Comparison of ENCODE assay signal across 15 cellular contexts in the genomic region with DNA sequence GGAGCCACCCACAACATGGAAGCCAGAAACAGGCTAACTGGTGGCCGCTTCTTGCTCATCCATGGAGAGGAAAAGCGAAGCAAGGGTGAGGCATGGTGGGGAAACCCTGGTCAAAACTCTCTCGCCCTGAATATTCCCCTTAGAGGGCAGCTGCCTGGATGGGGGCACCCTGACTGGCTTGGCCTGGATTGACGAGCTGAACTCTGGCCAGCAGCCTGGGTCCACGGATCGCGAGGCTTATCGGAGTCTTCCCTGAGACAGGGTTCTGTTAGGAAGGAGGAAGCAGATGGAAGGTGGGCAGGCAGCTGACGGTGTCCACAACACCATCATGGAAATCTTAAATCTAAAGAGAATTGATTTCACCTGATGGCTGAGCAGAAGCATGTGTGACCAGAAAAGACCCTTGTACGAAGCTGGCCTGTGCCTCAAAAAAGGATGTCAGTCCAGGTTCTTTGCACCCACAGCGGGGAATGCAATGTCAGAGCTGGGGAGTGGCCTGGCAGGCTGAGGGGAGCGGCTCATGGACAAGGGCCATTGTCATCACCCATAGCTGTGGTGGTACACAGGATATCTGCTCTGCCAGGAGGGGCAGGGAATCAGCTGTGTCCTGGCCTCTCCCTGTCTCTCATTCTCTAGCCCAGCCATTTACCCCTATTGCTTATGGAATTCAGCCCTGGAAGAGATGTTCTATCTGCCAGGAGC.
"Had no signal": no experiment of that assay in that cellular context is flagged by ENCODE, and none has a peak within 500 bp of the region (broad histone marks: within the 10 kb centered on the region; RNA-seq: fewer than 3 reads in every experiment).

No MANE protein-coding gene starts in this region.

- H3K27ac Mint-ChIP-seq: activated CD4-positive, alpha-beta memory T cell treated with anti-CD3 and anti-CD28 coated beads for 36 hours; activated CD4-positive, alpha-beta T cell treated with anti-CD3 and anti-CD28 coated beads for 36 hours; activated naive CD4-positive, alpha-beta T cell treated with anti-CD3 and anti-CD28 coated beads, Interleukin-2, amount 50 U/mL, for 72 hours; stimulated activated memory B cell treated with anti-CD40 and anti-IgM and Interleukin-4, amounts not matched to agents 10 μg/mL and 1 μg/mL and 100 μg/mL, for 72 hours had no signal

- H3K27me3 ChIP-seq: esophagus squamous epithelium, ovary, thyroid gland had no signal

- H3K36me3 ChIP-seq: esophagus squamous epithelium, ovary, thyroid gland had no signal

- H3K27ac ChIP-seq: ovary had no signal

- DNase-seq: activated CD4-positive, alpha-beta memory T cell treated with anti-CD3 and anti-CD28 coated beads for 36 hours; activated CD4-positive, alpha-beta T cell treated with anti-CD3 and anti-CD28 coated beads for 36 hours; activated effector memory CD4-positive, alpha-beta T cell treated with anti-CD3 and anti-CD28 coated beads, Interleukin-2, amount 50 U/mL, for 16 hours; activated T-cell treated with anti-CD3 and anti-CD28 coated beads, Interleukin-2, amount 50 U/mL, for 4 hours; effector CD4-positive, alpha-beta T cell; esophagus squamous epithelium; ovary; stimulated activated CD4-positive, alpha-beta T cell treated with anti-CD3 and anti-CD28 coated beads, Interleukin-2, amount 100 ng/mL, for 48 hours; T-helper 2 cell; thyroid gland had no signal

- H3K4me3 ChIP-seq: coronary artery, esophagus squamous epithelium, ovary, thyroid gland had no signal

- H3K27me3 Mint-ChIP-seq: activated CD4-positive, alpha-beta memory T cell treated with anti-CD3 and anti-CD28 coated beads for 36 hours; activated CD4-positive, alpha-beta T cell treated with anti-CD3 and anti-CD28 coated beads for 36 hours had no signal

- H3K4me1 Mint-ChIP-seq: activated CD4-positive, alpha-beta T cell treated with anti-CD3 and anti-CD28 coated beads for 36 hours; central memory CD8-positive, alpha-beta T cell; stimulated activated memory B cell treated with anti-CD40 and anti-IgM and Interleukin-4, amounts not matched to agents 10 μg/mL and 1 μg/mL and 100 μg/mL, for 72 hours had no signal

- H3K4me3 Mint-ChIP-seq: activated CD4-positive, alpha-beta memory T cell treated with anti-CD3 and anti-CD28 coated beads for 36 hours; activated CD4-positive, alpha-beta T cell treated with anti-CD3 and anti-CD28 coated beads for 36 hours; activated T-cell treated with anti-CD3 and anti-CD28 coated beads, Interleukin-2, amount 50 U/mL, for 4 hours; central memory CD8-positive, alpha-beta T cell; stimulated activated memory B cell treated with anti-CD40 and anti-IgM and Interleukin-4, amounts not matched to agents 10 μg/mL and 1 μg/mL and 100 μg/mL, for 72 hours had no signal

- H3K9me3 Mint-ChIP-seq: activated CD4-positive, alpha-beta memory T cell treated with anti-CD3 and anti-CD28 coated beads for 36 hours; activated naive CD4-positive, alpha-beta T cell treated with anti-CD3 and anti-CD28 coated beads, Interleukin-2, amount 50 U/mL, for 72 hours; activated T-cell treated with anti-CD3 and anti-CD28 coated beads, Interleukin-2, amount 50 U/mL, for 4 hours; central memory CD8-positive, alpha-beta T cell; stimulated activated memory B cell treated with anti-CD40 and anti-IgM and Interleukin-4, amounts not matched to agents 10 μg/mL and 1 μg/mL and 100 μg/mL, for 72 hours had no signal

- FAIRE-seq: endothelial cell of umbilical vein had no signal

- H3K36me3 Mint-ChIP-seq: activated CD4-positive, alpha-beta memory T cell treated with anti-CD3 and anti-CD28 coated beads for 36 hours; activated naive CD4-positive, alpha-beta T cell treated with anti-CD3 and anti-CD28 coated beads, Interleukin-2, amount 50 U/mL, for 72 hours; stimulated activated memory B cell treated with anti-CD40 and anti-IgM and Interleukin-4, amounts not matched to agents 10 μg/mL and 1 μg/mL and 100 μg/mL, for 72 hours had no signal

- H3K9me3 ChIP-seq: esophagus squamous epithelium, ovary, thyroid gland had no signal

- ATAC-seq: activated CD4-positive, alpha-beta T cell treated with anti-CD3 and anti-CD28 coated beads for 36 hours; activated naive CD4-positive, alpha-beta T cell treated with anti-CD3 and anti-CD28 coated beads, Interleukin-2, amount 50 U/mL, for 72 hours; activated T-cell treated with anti-CD3 and anti-CD28 coated beads, Interleukin-2, amount 50 U/mL, for 4 hours; stimulated activated memory B cell treated with anti-CD40 and anti-IgM and Interleukin-4, amounts not matched to agents 10 μg/mL and 1 μg/mL and 100 μg/mL, for 72 hours had no signal
